In the genomic region with DNA sequence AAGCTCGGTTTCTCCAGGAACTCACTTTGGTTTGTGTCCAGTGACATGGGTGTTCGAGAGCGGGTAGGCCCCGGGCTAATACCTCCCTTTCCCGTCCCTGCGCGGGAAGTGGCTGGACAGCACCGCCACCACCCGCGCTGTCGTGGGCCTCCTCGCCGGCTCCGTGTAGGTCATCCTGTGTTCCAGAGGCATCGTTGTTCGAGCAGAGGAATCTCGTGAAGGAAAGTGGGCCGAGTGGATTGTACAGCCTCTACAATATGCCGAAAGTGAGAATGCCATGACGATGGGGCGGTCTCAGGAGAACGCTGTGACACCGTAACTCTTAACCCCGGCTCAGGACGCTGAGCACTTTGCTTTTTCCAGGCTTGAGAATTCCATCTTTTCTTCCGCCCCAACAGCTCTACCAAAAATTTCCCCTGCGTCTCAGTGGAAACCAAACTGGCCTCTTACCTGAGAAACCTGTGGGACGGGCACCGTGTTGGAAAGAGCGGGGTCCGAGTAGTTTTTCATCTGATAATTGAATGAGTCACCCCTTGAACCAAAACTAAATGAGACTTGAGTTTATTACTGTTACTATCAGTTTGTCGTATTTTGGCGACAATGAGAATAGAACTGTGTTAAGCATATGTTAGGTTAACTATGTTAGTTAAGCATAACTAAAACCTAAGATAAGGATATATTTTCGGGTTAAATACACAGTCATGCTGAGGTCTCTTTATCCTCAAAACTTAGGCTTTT, we compare ENCODE assay signal across 8 cellular contexts. TPM values are rescaled to one million over a fixed set of nuclear protein-coding genes. Genes with fewer than 3 reads are reported as not detected.
DNase-seq lines count a peak whose midpoint lies in the region; ATAC-seq, FAIRE-seq and TF ChIP-seq lines count a peak whose summit lies in the region.

No MANE protein-coding gene starts in this region.

- H3K27ac ChIP-seq in CD4-positive, CD25-positive, alpha-beta regulatory T cell (ENCODE audit: insufficient read depth, low read length, poor library complexity, severe bottlenecking), result peak overlapping the region; percentile 93

- TF ChIP-seq CTCF in choroid plexus epithelial cell (conservative IDR thresholded peaks at IDR 0.05; ENCODE audit: low read depth, low read length) (no peak), mucosa of descending colon (IDR thresholded peaks at IDR 0.05) (no peak)

- H3K4me1 Mint-ChIP-seq in CD4-positive, CD25-positive, alpha-beta regulatory T cell, result peaks cover 32 to 94% (median 63%) of the 10 kb centered on the region in 4 donors

- H3K9me3 Mint-ChIP-seq in CD4-positive, CD25-positive, alpha-beta regulatory T cell, result peaks cover 0 to 2% (median 0%) of the 10 kb centered on the region in 7 donors

- ATAC-seq in CD4-positive, CD25-positive, alpha-beta regulatory T cell (ENCODE audit: low read depth in 2 of 2), result peak; percentile 6 to 8
- ATAC-seq in GM21717 (IDR thresholded peaks at IDR 0.05; ENCODE audit: unreplicated experiment) (peak; percentile 28), mucosa of descending colon (peak; percentile 51)

- intact Hi-C loops in mucosa of descending colon (cut with DNase I, micrococcal nuclease), result no loop called here

- DNase-seq in CD4-positive, CD25-positive, alpha-beta regulatory T cell, result peak in 1 of 3 donors; percentile 13
- DNase-seq in MG63, result no peak
- DNase-seq in choroid plexus epithelial cell (ENCODE audit: low read depth), result no peak
- DNase-seq in mucosa of descending colon, result no peak
- no peak for DNase-seq in central memory CD4-positive, alpha-beta T cell
- DNase-seq in GDM1 (lab: John Stamatoyannopoulos, UW), result no peak
- DNase-seq in HTR-8/SVneo (ENCODE audit: insufficient read length, low spot score), result no peak

- peak overlapping the region; percentile 97 to 100 (median 98) for H3K4me3 Mint-ChIP-seq in CD4-positive, CD25-positive, alpha-beta regulatory T cell

- H3K27me3 Mint-ChIP-seq in CD4-positive, CD25-positive, alpha-beta regulatory T cell, result no peaks in the 10 kb centered on the region

- no peaks in the 10 kb centered on the region for H3K27me3 ChIP-seq in CD4-positive, CD25-positive, alpha-beta regulatory T cell (ENCODE audit: control insufficient read depth, insufficient read depth, low read length)
- H3K27me3 ChIP-seq in MG63, result no peaks in the 10 kb centered on the region

- no peak for FAIRE-seq in HTR-8/SVneo (lab: Jason Lieb, UNC)

- H3K4me1 ChIP-seq in CD4-positive, CD25-positive, alpha-beta regulatory T cell (ENCODE audit: control insufficient read depth, insufficient read depth, low read length, poor library complexity, severe bottlenecking), result peaks cover 56% of the 10 kb centered on the region
- peaks cover 39% of the 10 kb centered on the region for H3K4me1 ChIP-seq in mucosa of descending colon (ENCODE audit: low read depth)

- no peaks in the 10 kb centered on the region for H3K9me3 ChIP-seq in CD4-positive, CD25-positive, alpha-beta regulatory T cell (ENCODE audit: control insufficient read depth in 2 of 2, low read length in 2 of 2)
- H3K9me3 ChIP-seq in MG63, result no peaks in the 10 kb centered on the region
- H3K9me3 ChIP-seq in mucosa of descending colon, result no peaks in the 10 kb centered on the region

- H3K36me3 ChIP-seq in CD4-positive, CD25-positive, alpha-beta regulatory T cell (ENCODE audit: control insufficient read depth, insufficient read depth, low read length), result peaks cover 19% of the 10 kb centered on the region
- H3K36me3 ChIP-seq in MG63, result peaks cover 36% of the 10 kb centered on the region
- H3K36me3 ChIP-seq in mucosa of descending colon (ENCODE audit: low read depth), result no peaks in the 10 kb centered on the region

- H3K4me3 ChIP-seq in CD4-positive, CD25-positive, alpha-beta regulatory T cell (ENCODE audit: low read depth, low read length), result peak overlapping the region; percentile 86
- H3K4me3 ChIP-seq in MG63 (peak overlapping the region; percentile 78), choroid plexus epithelial cell (ENCODE audit: low read depth, low read length) (peak overlapping the region; percentile 91), mucosa of descending colon (peak overlapping the region; percentile 49)

- H3K27ac Mint-ChIP-seq in CD4-positive, CD25-positive, alpha-beta regulatory T cell, result peak overlapping the region; percentile 95 to 99 (median 99)

- H3K36me3 Mint-ChIP-seq in CD4-positive, CD25-positive, alpha-beta regulatory T cell, result peaks cover 6% of the 10 kb centered on the region

RNA-seq across cellular contexts. Expression of gene EIF2S1, which starts 0.5 kb away (rescaled TPM):
- 35.3 TPM for total RNA-seq in CD4-positive, CD25-positive, alpha-beta regulatory T cell
- polyA plus RNA-seq in CD4-positive, CD25-positive, alpha-beta regulatory T cell, result 100 to 1,000 TPM; 128 to 172 (median 132) TPM
- 284 and 534 TPM in 2 replicates for total RNA-seq in MG63 (2014; rRNA removed; shearing (Covaris generic); ENCODE audit: low replicate concordance)
- 100 to 1,000 TPM in 1 of 3 donors, 10 to 100 TPM in 2; 35.7 to 111 (median 65.8) TPM for total RNA-seq in mucosa of descending colon

RNA-seq across cellular contexts. Expression of gene ATP6V1D, which starts 1.0 kb away (rescaled TPM):
- total RNA-seq in CD4-positive, CD25-positive, alpha-beta regulatory T cell, result 36.4 TPM
- polyA plus RNA-seq in CD4-positive, CD25-positive, alpha-beta regulatory T cell, result 10 to 100 TPM; 45.0 to 95.4 (median 69.7) TPM
- 53.2 and 57.7 TPM in 2 replicates for total RNA-seq in MG63 (2014; rRNA removed; shearing (Covaris generic); ENCODE audit: low replicate concordance)
- 10 to 100 TPM; 74.1 to 83.7 (median 81.6) TPM for total RNA-seq in mucosa of descending colon

RNA-seq across cellular contexts. Expression of gene PLEK2, which starts 51.3 kb away (rescaled TPM):
- total RNA-seq in CD4-positive, CD25-positive, alpha-beta regulatory T cell, result not detected
- polyA plus RNA-seq in CD4-positive, CD25-positive, alpha-beta regulatory T cell, result under 1 TPM in 1 of 4 donors, not detected in 3; 0.56 TPM
- 2.2 TPM in 1 of 2 replicates, not detected in the other for total RNA-seq in MG63 (2014; rRNA removed; shearing (Covaris generic); ENCODE audit: low replicate concordance)
- 10 to 100 TPM; 15.0 to 41.7 (median 30.8) TPM for total RNA-seq in mucosa of descending colon
